Comparison of ENCODE assay signal across 24 cellular contexts in the genomic region with DNA sequence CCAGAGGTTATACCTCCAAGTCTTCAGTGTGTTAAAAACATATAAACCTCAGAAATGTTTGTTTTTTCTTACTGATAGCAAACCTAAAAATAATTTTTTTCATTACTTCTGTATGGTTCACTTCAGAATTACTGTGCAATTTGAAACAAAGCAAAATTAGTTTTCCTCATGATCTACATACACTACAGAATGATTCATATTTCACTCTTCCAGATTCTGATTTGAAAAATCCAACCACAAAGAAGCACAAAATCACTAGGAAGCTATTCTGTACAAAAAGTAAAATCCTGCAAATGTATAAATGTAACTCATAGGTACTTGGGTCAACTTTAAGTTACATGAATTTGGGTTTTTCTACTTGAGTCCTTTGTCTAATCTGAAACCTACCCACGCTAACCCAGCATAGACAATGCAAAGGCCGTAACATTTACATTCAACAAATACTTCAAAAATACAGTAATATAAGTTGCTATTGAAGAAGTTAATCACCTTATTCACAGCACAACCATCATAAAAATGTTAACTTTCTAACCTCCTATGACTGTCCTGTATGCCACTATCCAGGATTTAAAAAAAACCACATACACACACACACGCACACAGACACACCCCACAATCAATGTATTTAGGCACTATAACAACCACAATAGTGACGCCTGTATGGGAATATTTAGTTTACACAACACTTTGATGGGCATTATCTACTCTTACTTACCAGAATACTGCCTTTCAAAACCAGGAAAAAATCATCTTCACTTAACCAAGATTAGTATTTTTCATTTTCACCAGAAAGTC. TPM values are rescaled to one million over a fixed set of nuclear protein-coding genes. Genes with fewer than 3 reads are reported as not detected.
DNase-seq lines count a peak whose midpoint lies in the region; ATAC-seq and TF ChIP-seq lines count a peak whose summit lies in the region.
"Had no signal": no experiment of that assay in that cellular context is flagged by ENCODE, and none has a peak within 500 bp of the region (broad histone marks: within the 10 kb centered on the region; RNA-seq: fewer than 3 reads in every experiment).

No MANE protein-coding gene starts in this region.

- H3K4me1 Mint-ChIP-seq in CD8-positive, alpha-beta T cell (ENCODE audit: low read depth): peaks cover 16% of the 10 kb centered on the region
- peaks cover 27 to 32% (median 28%) of the 10 kb centered on the region in 3 donors for H3K4me1 Mint-ChIP-seq in T-cell

- peaks cover 4% of the 10 kb centered on the region for H3K36me3 ChIP-seq in A673 (ENCODE audit: insufficient read depth, low read length, poor library complexity, severe bottlenecking)
- H3K36me3 ChIP-seq in CD8-positive, alpha-beta T cell (ENCODE audit: insufficient read depth, low read length): no peaks in the 10 kb centered on the region
- H3K36me3 ChIP-seq: ovary, Peyer's patch had no signal

- no peaks in the 10 kb centered on the region for H3K27me3 Mint-ChIP-seq in CD8-positive, alpha-beta T cell (ENCODE audit: low read depth)
- no peaks in the 10 kb centered on the region for H3K27me3 Mint-ChIP-seq in T-cell
- H3K27me3 Mint-ChIP-seq: natural killer cell treated with Interleukin-12 subunit alpha and Interleukin-12 subunit beta and Interleukin-15 and Interleukin-18, amount 100 ng/mL, for 72 hours had no signal

- intact Hi-C loops in A673 (cut with micrococcal nuclease; ENCODE audit: unreplicated experiment) (no loop called here), left colon (cut with DNase I, micrococcal nuclease) (loop anchor here in 1 of 2 donors (10.0 kb wide), 1 partner anchor 99 kb away; no protein-coding TSS in a partner anchor)
- intact Hi-C loops in CD8-positive, alpha-beta T cell (cut with DNase I, micrococcal nuclease): no loop called here

- no peaks in the 10 kb centered on the region for H3K36me3 Mint-ChIP-seq in CD8-positive, alpha-beta T cell
- H3K36me3 Mint-ChIP-seq in T-cell: no peaks in the 10 kb centered on the region
- H3K36me3 Mint-ChIP-seq: natural killer cell treated with Interleukin-12 subunit alpha and Interleukin-12 subunit beta and Interleukin-15 and Interleukin-18, amount 100 ng/mL, for 72 hours had no signal

- no peak overlapping the region for H3K4me3 ChIP-seq in A673 (ENCODE audit: low read depth, low read length, poor library complexity, severe bottlenecking)
- no peak overlapping the region for H3K4me3 ChIP-seq in CD8-positive, alpha-beta T cell (ENCODE audit: low read depth, low read length)
- H3K4me3 ChIP-seq: heart right ventricle, ovary, Peyer's patch had no signal

- no TSS peak for BruUV-seq in A673 (replicated peaks; lab: Mats Ljungman, UMichigan)

- no peaks in the 10 kb centered on the region for H3K27me3 ChIP-seq in A673 (replicated peaks; ENCODE audit: insufficient read depth, low read depth, low read length, poor library complexity)
- no peaks in the 10 kb centered on the region for H3K27me3 ChIP-seq in CD8-positive, alpha-beta T cell (ENCODE audit: insufficient read depth, low read length)
- H3K27me3 ChIP-seq: heart right ventricle, ovary, Peyer's patch had no signal

- TF ChIP-seq CTCF in A673 (conservative IDR thresholded peaks at IDR 0.05; ENCODE audit: low read depth, low read length): no peak
- TF ChIP-seq CTCF in CD8-positive, alpha-beta T cell (IDR thresholded peaks at IDR 0.05): no peak

- peak overlapping the region; percentile 27 for H3K27ac ChIP-seq in A673 (ENCODE audit: low read depth, low read length, poor library complexity, severe bottlenecking)
- no peak overlapping the region for H3K27ac ChIP-seq in CD8-positive, alpha-beta T cell (ENCODE audit: low read depth, low read length)
- H3K27ac ChIP-seq: C4-2B, ovary, Peyer's patch had no signal

- H3K4me1 ChIP-seq in A673 (ENCODE audit: insufficient read depth, low read length, poor library complexity, severe bottlenecking): peaks cover 41% of the 10 kb centered on the region
- peaks cover 4% of the 10 kb centered on the region for H3K4me1 ChIP-seq in CD8-positive, alpha-beta T cell (ENCODE audit: insufficient read depth, low read length)

- H3K9me3 ChIP-seq in A673 (ENCODE audit: low read depth, low read length, poor library complexity, severe bottlenecking): no peaks in the 10 kb centered on the region
- no peaks in the 10 kb centered on the region for H3K9me3 ChIP-seq in CD8-positive, alpha-beta T cell (ENCODE audit: low read length)
- H3K9me3 ChIP-seq: heart right ventricle, ovary, Peyer's patch had no signal

- CTCF ChIA-PET in A673 (lab: Charles Lee): no interaction called here
- CTCF ChIA-PET in CD8-positive, alpha-beta T cell (lab: Charles Lee): interaction anchor here (1.2 to 5.9 kb wide), 4 partner anchors 39 to 119 kb away, joined by 3 to 55 read pairs (median 3); no protein-coding TSS in a partner anchor
- CTCF ChIA-PET in T-cell (lab: Charles Lee): interaction anchor here (0.6 to 3.7 kb wide), 4 partner anchors 10 to 119 kb away, joined by 3 to 18 read pairs (median 5); no protein-coding TSS in a partner anchor

- no peaks in the 10 kb centered on the region for H3K9me3 Mint-ChIP-seq in CD8-positive, alpha-beta T cell
- no peaks in the 10 kb centered on the region for H3K9me3 Mint-ChIP-seq in T-cell
- H3K9me3 Mint-ChIP-seq: activated T-cell treated with anti-CD3 and anti-CD28 coated beads, Interleukin-2, amount 50 U/mL, for 72 hours; natural killer cell treated with Interleukin-12 subunit alpha and Interleukin-12 subunit beta and Interleukin-15 and Interleukin-18, amount 100 ng/mL, for 72 hours had no signal

- no peak for ATAC-seq in CD8-positive, alpha-beta T cell
- no peak for ATAC-seq in T-cell (replicated peaks in 1 of 4)
- ATAC-seq in left colon: peak; percentile 56
- ATAC-seq: HCT116; left lobe of liver; natural killer cell treated with Interleukin-12 subunit alpha and Interleukin-12 subunit beta and Interleukin-15 and Interleukin-18, amount 100 ng/mL, for 72 hours; right cardiac atrium; stimulated activated naive CD8-positive, alpha-beta T cell treated with anti-CD3 and anti-CD28 coated beads, Interleukin-15, Interleukin-2, amounts not matched to agents 100 U/mL and 50 U/mL, for 24 hours had no signal

- peak overlapping the region; percentile 9 for H3K27ac Mint-ChIP-seq in CD8-positive, alpha-beta T cell
- H3K27ac Mint-ChIP-seq in T-cell: peak overlapping the region; percentile 10 to 59

- no peak overlapping the region for H3K4me3 Mint-ChIP-seq in CD8-positive, alpha-beta T cell
- no peak overlapping the region for H3K4me3 Mint-ChIP-seq in T-cell
- H3K4me3 Mint-ChIP-seq: natural killer cell treated with Interleukin-12 subunit alpha and Interleukin-12 subunit beta and Interleukin-15 and Interleukin-18, amount 100 ng/mL, for 72 hours had no signal

- POLR2A ChIA-PET in A673 (lab: Charles Lee; ENCODE audit: low non-redundant PET) (no interaction called here), T-cell (lab: Charles Lee) (no interaction called here)
- POLR2A ChIA-PET in CD8-positive, alpha-beta T cell (lab: Charles Lee): interaction anchor here (1.5 kb wide), 1 partner anchor 12 kb away, joined by 3 read pairs; a partner anchor contains a TSS

- no peak for DNase-seq in A673 (ENCODE audit: low spot score)
- DNase-seq in CD8-positive, alpha-beta T cell: no peak
- DNase-seq in T-cell: no peak
- DNase-seq in left colon: no peak
- no peak for DNase-seq in stimulated activated naive CD4-positive, alpha-beta T cell treated with Interleukin-2 at 50 U/mL for 16 hours (lab: John Stamatoyannopoulos, UW)
- no peak for DNase-seq in cortex of kidney (lab: John Stamatoyannopoulos, UW)
- DNase-seq in DMS 273 (lab: John Stamatoyannopoulos, UW; ENCODE audit: unreplicated experiment): no peak
- DNase-seq in iPS-NIHi11 (ENCODE audit: low spot score): no peak
- DNase-seq: activated naive CD4-positive, alpha-beta T cell treated with anti-CD3 and anti-CD28 coated beads, Interleukin-2, amount 50 U/mL, for 16 hours; activated T-cell treated with anti-CD3 and anti-CD28 coated beads, Interleukin-2, amount 50 U/mL, for 72 hours; heart right ventricle; midbrain; MM.1S; NCI-H1436; NCI-H524; ovary; Peyer's patch; stimulated activated CD4-positive, alpha-beta T cell treated with anti-CD3 and anti-CD28 coated beads, Interleukin-4, amount 100 ng/mL, for 24 hours; stimulated activated naive CD8-positive, alpha-beta T cell treated with anti-CD3 and anti-CD28 coated beads, Interleukin-15, Interleukin-2, amounts not matched to agents 100 U/mL and 50 U/mL, for 24 hours had no signal

RNA-seq across cellular contexts. Expression of a gene that starts 11.5 kb away (rescaled TPM):
- 94.5 and 121 TPM in 2 replicates for total RNA-seq in A673 (2021)
- total RNA-seq in CD8-positive, alpha-beta T cell: 10 to 100 TPM; 50.2 to 52.8 TPM
- 10 to 100 TPM; 48.1 to 71.7 (median 52.0) TPM for total RNA-seq in T-cell
- total RNA-seq in left colon: 100 to 1,000 TPM in 1 of 2 donors, 10 to 100 TPM in 1; 95.1 to 110 TPM
